ENCODE assay signal across 1 cellular context in the genomic region with DNA sequence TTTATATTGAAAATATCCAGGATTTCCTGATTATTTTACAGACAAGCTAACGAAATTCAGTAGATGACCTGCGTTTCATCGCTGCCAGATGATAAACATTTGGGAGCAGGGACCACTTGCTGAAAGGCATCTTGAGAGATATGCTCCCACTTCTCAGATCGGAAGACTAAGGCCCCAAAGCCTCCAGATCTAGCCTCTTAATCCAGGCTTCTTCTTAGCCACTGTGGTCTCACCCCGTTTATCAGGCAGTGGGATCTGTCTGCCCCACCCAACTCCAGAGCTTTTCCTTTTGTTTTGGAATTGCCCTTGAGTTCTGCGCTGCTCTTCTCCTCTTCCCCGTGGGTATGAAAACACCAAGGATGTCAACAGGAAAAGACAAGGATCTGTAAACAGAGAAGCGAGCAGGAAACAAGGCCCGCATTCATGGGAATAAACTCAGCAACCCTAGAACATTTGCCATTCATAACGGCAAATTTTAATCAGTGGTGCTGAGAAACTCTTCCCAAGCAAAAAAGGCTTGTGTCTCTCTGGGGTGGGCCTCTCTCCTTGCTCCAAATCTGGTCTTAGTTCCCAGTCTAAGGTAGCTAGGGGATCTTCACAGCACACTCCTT.
TF ChIP-seq lines count a peak whose summit lies in the region.

No MANE protein-coding gene starts in this region.

TF ChIP-seq in A549, 52 proteins besides CTCF, POLR2A, EP300 and RAD21 (continued from another document):
- no peak for TF ChIP-seq MYC (IDR thresholded peaks at IDR 0.05; ENCODE audit: borderline replicate concordance, low read length)
- TF ChIP-seq JUNB (IDR thresholded peaks at IDR 0.05): no peak
- TF ChIP-seq, protein P1, sequence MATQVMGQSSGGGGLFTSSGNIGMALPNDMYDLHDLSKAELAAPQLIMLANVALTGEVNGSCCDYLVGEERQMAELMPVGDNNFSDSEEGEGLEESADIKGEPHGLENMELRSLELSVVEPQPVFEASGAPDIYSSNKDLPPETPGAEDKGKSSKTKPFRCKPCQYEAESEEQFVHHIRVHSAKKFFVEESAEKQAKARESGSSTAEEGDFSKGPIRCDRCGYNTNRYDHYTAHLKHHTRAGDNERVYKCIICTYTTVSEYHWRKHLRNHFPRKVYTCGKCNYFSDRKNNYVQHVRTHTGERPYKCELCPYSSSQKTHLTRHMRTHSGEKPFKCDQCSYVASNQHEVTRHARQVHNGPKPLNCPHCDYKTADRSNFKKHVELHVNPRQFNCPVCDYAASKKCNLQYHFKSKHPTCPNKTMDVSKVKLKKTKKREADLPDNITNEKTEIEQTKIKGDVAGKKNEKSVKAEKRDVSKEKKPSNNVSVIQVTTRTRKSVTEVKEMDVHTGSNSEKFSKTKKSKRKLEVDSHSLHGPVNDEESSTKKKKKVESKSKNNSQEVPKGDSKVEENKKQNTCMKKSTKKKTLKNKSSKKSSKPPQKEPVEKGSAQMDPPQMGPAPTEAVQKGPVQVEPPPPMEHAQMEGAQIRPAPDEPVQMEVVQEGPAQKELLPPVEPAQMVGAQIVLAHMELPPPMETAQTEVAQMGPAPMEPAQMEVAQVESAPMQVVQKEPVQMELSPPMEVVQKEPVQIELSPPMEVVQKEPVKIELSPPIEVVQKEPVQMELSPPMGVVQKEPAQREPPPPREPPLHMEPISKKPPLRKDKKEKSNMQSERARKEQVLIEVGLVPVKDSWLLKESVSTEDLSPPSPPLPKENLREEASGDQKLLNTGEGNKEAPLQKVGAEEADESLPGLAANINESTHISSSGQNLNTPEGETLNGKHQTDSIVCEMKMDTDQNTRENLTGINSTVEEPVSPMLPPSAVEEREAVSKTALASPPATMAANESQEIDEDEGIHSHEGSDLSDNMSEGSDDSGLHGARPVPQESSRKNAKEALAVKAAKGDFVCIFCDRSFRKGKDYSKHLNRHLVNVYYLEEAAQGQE (IDR thresholded peaks at IDR 0.05): no peak
- no peak for TF ChIP-seq MAZ (IDR thresholded peaks at IDR 0.05; ENCODE audit: borderline replicate concordance, low read depth, low read length)
- TF ChIP-seq, protein P2, sequence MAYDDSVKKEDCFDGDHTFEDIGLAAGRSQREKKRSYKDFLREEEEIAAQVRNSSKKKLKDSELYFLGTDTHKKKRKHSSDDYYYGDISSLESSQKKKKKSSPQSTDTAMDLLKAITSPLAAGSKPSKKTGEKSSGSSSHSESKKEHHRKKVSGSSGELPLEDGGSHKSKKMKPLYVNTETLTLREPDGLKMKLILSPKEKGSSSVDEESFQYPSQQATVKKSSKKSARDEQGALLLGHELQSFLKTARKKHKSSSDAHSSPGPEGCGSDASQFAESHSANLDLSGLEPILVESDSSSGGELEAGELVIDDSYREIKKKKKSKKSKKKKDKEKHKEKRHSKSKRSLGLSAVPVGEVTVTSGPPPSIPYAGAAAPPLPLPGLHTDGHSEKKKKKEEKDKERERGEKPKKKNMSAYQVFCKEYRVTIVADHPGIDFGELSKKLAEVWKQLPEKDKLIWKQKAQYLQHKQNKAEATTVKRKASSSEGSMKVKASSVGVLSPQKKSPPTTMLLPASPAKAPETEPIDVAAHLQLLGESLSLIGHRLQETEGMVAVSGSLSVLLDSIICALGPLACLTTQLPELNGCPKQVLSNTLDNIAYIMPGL (CRISPR knock-in tag; IDR thresholded peaks at IDR 0.05; ENCODE audit: borderline replicate concordance): no peak
- no peak for TF ChIP-seq HOXB13 (CRISPR knock-in tag; IDR thresholded peaks at IDR 0.05; ENCODE audit: low read depth)
- no peak for TF ChIP-seq NFE2L2 (conservative IDR thresholded peaks at IDR 0.05; ENCODE audit: low read length)
- TF ChIP-seq KDM5A (IDR thresholded peaks at IDR 0.05): no peak
- TF ChIP-seq, protein P3, sequence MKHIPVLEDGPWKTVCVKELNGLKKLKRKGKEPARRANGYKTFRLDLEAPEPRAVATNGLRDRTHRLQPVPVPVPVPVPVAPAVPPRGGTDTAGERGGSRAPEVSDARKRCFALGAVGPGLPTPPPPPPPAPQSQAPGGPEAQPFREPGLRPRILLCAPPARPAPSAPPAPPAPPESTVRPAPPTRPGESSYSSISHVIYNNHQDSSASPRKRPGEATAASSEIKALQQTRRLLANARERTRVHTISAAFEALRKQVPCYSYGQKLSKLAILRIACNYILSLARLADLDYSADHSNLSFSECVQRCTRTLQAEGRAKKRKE (CRISPR knock-in tag; IDR thresholded peaks at IDR 0.05; ENCODE audit: low read depth): no peak
- TF ChIP-seq PHF8 (IDR thresholded peaks at IDR 0.05; ENCODE audit: borderline replicate concordance, low read depth): no peak
TF ChIP-seq in A549: peak in this region for 0.
